In the genomic region with DNA sequence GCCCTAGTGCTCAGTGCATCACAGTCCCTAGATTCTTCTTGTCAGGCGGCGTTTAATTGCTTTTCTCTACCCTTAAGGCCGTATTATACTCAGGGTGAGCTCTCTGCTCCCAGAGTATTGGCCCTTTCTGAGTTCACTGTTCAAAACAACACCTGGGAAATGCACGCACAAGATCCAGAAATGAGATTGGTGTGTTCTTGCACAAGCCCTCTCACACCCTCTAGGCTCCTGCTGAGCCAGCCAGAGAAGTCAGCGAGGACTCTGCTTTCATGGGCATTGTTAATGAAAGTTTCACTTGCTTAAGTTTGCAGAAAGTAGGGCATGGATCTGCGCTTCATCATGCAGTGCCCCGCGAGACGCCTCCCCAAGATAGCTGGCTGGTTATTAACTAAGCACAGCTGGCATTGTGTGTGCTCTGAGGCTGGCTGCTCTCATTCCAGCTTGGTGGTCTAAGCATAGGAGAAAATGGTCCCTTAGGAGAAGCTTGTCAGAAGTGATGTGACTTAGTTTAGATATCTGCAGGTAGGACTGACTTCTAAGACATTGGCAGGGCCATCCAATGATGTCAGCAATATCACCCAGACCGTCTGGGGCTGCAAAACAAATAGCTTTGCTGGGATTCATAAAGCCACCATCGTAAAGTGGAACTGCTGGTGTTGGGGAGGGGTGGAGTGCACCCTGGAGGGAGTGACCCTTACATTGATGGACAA, we compare ENCODE assay signal across 22 cellular contexts.
"Had no signal": no experiment of that assay in that cellular context is flagged by ENCODE, and none has a peak within 500 bp of the region (broad histone marks: within the 10 kb centered on the region; RNA-seq: fewer than 3 reads in every experiment).

No MANE protein-coding gene starts in this region.

- H3K36me3 Mint-ChIP-seq: neural progenitor cell had no signal

- H3K4me1 ChIP-seq: adrenal gland, pancreas had no signal

- ATAC-seq: activated CD4-positive, CD25-positive, alpha-beta regulatory T cell treated with anti-CD3 and anti-CD28 coated beads, Interleukin-2, amount 50 U/mL, for 24 hours; activated naive CD4-positive, alpha-beta T cell treated with anti-CD3 and anti-CD28 coated beads, Interleukin-2, amount 50 U/mL, for 72 hours; left lobe of liver; naive thymus-derived CD4-positive, alpha-beta T cell; pancreas; SK-N-SH treated with all-trans-retinoic acid at 6 μM for 48 hours; stimulated activated memory B cell treated with anti-CD40 and anti-IgM and Interleukin-4, amounts not matched to agents 10 μg/mL and 1 μg/mL and 100 μg/mL, for 72 hours had no signal

- H3K4me2 ChIP-seq: hepatocyte, neural progenitor cell had no signal

- H3K4me3 Mint-ChIP-seq: activated T-helper 1 cell treated with anti-CD3 and anti-CD28 coated beads, Interleukin-12 subunit alpha, Interleukin-12 subunit beta, Interleukin-2, Interleukin-4 antibody, amounts not matched to agents 30 ng/mL and 10 ng/mL and 1 ng/mL, durations not matched to agents 14 hours and 24 hours and 36 hours; naive thymus-derived CD4-positive, alpha-beta T cell; neural progenitor cell; stimulated activated memory B cell treated with anti-CD40 and anti-IgM and Interleukin-4, amounts not matched to agents 10 μg/mL and 1 μg/mL and 100 μg/mL, for 72 hours had no signal

- H3K36me3 ChIP-seq: adrenal gland, esophagus muscularis mucosa, neural progenitor cell, pancreas, sigmoid colon had no signal

- H3K27me3 ChIP-seq: adrenal gland, esophagus muscularis mucosa, neural progenitor cell, pancreas, sigmoid colon, spleen had no signal

- DNase-seq: activated CD4-positive, alpha-beta T cell treated with anti-CD3 and anti-CD28 coated beads, Interleukin-2, amount 50 U/mL, for 1 hour; activated gamma-delta T cell treated with Interleukin-2 at 50 U/mL for 16 hours; adrenal gland; dermis blood vessel endothelial cell; effector memory CD4-positive, alpha-beta T cell; mammary epithelial cell; naive thymus-derived CD4-positive, alpha-beta T cell; pancreas; sigmoid colon; spleen; stimulated activated CD4-positive, alpha-beta T cell treated with anti-CD3 and anti-CD28 coated beads, Interleukin-4, amount 100 ng/mL, for 4 hours; T-helper 1 cell; T1000 had no signal

- H3K9me3 ChIP-seq: adrenal gland, esophagus muscularis mucosa, pancreas, sigmoid colon had no signal

- H3K4me3 ChIP-seq: adrenal gland, esophagus muscularis mucosa, hepatocyte, neural progenitor cell, pancreas, sigmoid colon, spleen had no signal

- H3K27me3 Mint-ChIP-seq: naive thymus-derived CD4-positive, alpha-beta T cell; stimulated activated memory B cell treated with anti-CD40 and anti-IgM and Interleukin-4, amounts not matched to agents 10 μg/mL and 1 μg/mL and 100 μg/mL, for 72 hours had no signal

- H3K9me3 Mint-ChIP-seq: stimulated activated memory B cell treated with anti-CD40 and anti-IgM and Interleukin-4, amounts not matched to agents 10 μg/mL and 1 μg/mL and 100 μg/mL, for 72 hours had no signal

- H3K27ac Mint-ChIP-seq: activated T-helper 1 cell treated with anti-CD3 and anti-CD28 coated beads, Interleukin-12 subunit alpha, Interleukin-12 subunit beta, Interleukin-2, Interleukin-4 antibody, amounts not matched to agents 30 ng/mL and 10 ng/mL and 1 ng/mL, durations not matched to agents 14 hours and 24 hours and 36 hours; stimulated activated memory B cell treated with anti-CD40 and anti-IgM and Interleukin-4, amounts not matched to agents 10 μg/mL and 1 μg/mL and 100 μg/mL, for 72 hours had no signal

- H3K9ac ChIP-seq: neural progenitor cell had no signal

- H3K27ac ChIP-seq: adrenal gland, esophagus muscularis mucosa, hepatocyte, neural progenitor cell, pancreas had no signal
